ENCODE assay signal across 12 cellular contexts in genomic region chr5:96219580-96220281, GRCh38.
A peak's percentile ranks its signal among the peaks of the same experiment; 100 is the strongest.
DNase-seq lines count a peak whose midpoint lies in the region; ATAC-seq and TF ChIP-seq lines count a peak whose summit lies in the region.
"Had no signal": no experiment of that assay in that cellular context is flagged by ENCODE, and none has a peak within 500 bp of the region (broad histone marks: within the 10 kb centered on the region; RNA-seq: fewer than 3 reads in every experiment).

No MANE protein-coding gene starts in this region.

- intact Hi-C loops in activated CD8-positive, alpha-beta T cell treated with anti-CD3 and anti-CD28 coated beads for 36 hours (cut with micrococcal nuclease): no loop called here

- H3K36me3 Mint-ChIP-seq in activated CD8-positive, alpha-beta T cell treated with anti-CD3 and anti-CD28 coated beads for 36 hours (ENCODE audit: low read depth): no peaks in the 10 kb centered on the region
- H3K36me3 Mint-ChIP-seq in activated CD8-positive, alpha-beta T cell treated with anti-CD3 and anti-CD28 coated beads, Interleukin-2, amount 10 ng/mL, durations not matched to agents 7 days and 5 days (ENCODE audit: low read depth): no peaks in the 10 kb centered on the region
- H3K36me3 Mint-ChIP-seq: activated naive CD4-positive, alpha-beta T cell treated with anti-CD3 and anti-CD28 coated beads, Interleukin-2, amount 10 ng/mL, durations not matched to agents 7 days and 5 days; stimulated activated naive B cell treated with anti-CD40 and anti-IgM and Interleukin-4, amounts not matched to agents 10 μg/mL and 1 μg/mL and 100 μg/mL, for 72 hours had no signal

- DNase-seq in activated CD8-positive, alpha-beta T cell treated with anti-CD3 and anti-CD28 coated beads for 36 hours: no peak
- no peak for DNase-seq in activated CD8-positive, alpha-beta T cell treated with anti-CD3 and anti-CD28 coated beads, Interleukin-2, amount 10 ng/mL, durations not matched to agents 7 days and 5 days
- DNase-seq in RKO (ENCODE audit: low spot score) (peak; percentile 66), epithelial cell of proximal tubule (ENCODE audit: low read depth) (peak; percentile 59), renal cortical epithelial cell (ENCODE audit: low read depth) (peak; percentile 94), amygdala (lab: John Stamatoyannopoulos, UW) (no peak), cerebellar cortex (ENCODE audit: low spot score) (no peak)
- DNase-seq: activated naive CD4-positive, alpha-beta T cell treated with anti-CD3 and anti-CD28 coated beads, Interleukin-2, amount 10 ng/mL, durations not matched to agents 7 days and 5 days; esophagus squamous epithelium; stimulated activated CD4-positive, alpha-beta T cell treated with anti-CD3 and anti-CD28 coated beads, Interleukin-12 subunit alpha, Interleukin-12 subunit beta, amount 100 ng/mL, for 4 hours; stimulated activated naive B cell treated with anti-CD40 and anti-IgM and Interleukin-4, amounts not matched to agents 10 μg/mL and 1 μg/mL and 100 μg/mL, for 72 hours had no signal

- no peak overlapping the region for H3K4me3 Mint-ChIP-seq in activated CD8-positive, alpha-beta T cell treated with anti-CD3 and anti-CD28 coated beads for 36 hours
- H3K4me3 Mint-ChIP-seq in activated CD8-positive, alpha-beta T cell treated with anti-CD3 and anti-CD28 coated beads, Interleukin-2, amount 10 ng/mL, durations not matched to agents 7 days and 5 days: no peak overlapping the region
- H3K4me3 Mint-ChIP-seq: activated naive CD4-positive, alpha-beta T cell treated with anti-CD3 and anti-CD28 coated beads, Interleukin-2, amount 10 ng/mL, durations not matched to agents 7 days and 5 days; stimulated activated naive B cell treated with anti-CD40 and anti-IgM and Interleukin-4, amounts not matched to agents 10 μg/mL and 1 μg/mL and 100 μg/mL, for 72 hours had no signal

- peaks cover 5% of the 10 kb centered on the region for H3K4me1 Mint-ChIP-seq in activated CD8-positive, alpha-beta T cell treated with anti-CD3 and anti-CD28 coated beads for 36 hours (ENCODE audit: low read depth)
- no peaks in the 10 kb centered on the region for H3K4me1 Mint-ChIP-seq in activated CD8-positive, alpha-beta T cell treated with anti-CD3 and anti-CD28 coated beads, Interleukin-2, amount 10 ng/mL, durations not matched to agents 7 days and 5 days (ENCODE audit: low read depth)
- H3K4me1 Mint-ChIP-seq: activated naive CD4-positive, alpha-beta T cell treated with anti-CD3 and anti-CD28 coated beads, Interleukin-2, amount 10 ng/mL, durations not matched to agents 7 days and 5 days; stimulated activated naive B cell treated with anti-CD40 and anti-IgM and Interleukin-4, amounts not matched to agents 10 μg/mL and 1 μg/mL and 100 μg/mL, for 72 hours had no signal

- CTCF ChIA-PET in activated CD8-positive, alpha-beta T cell treated with anti-CD3 and anti-CD28 coated beads for 36 hours (lab: Charles Lee): no interaction called here
- CTCF ChIA-PET in activated CD8-positive, alpha-beta T cell treated with anti-CD3 and anti-CD28 coated beads, Interleukin-2, amount 10 ng/mL, durations not matched to agents 7 days and 5 days (lab: Charles Lee): interaction anchor here (0.7 kb wide), 1 partner anchor 18 kb away, joined by 3 read pairs; no protein-coding TSS in a partner anchor

- TF ChIP-seq CTCF in activated CD8-positive, alpha-beta T cell treated with anti-CD3 and anti-CD28 coated beads for 36 hours (IDR thresholded peaks at IDR 0.05): no peak
- TF ChIP-seq CTCF in epithelial cell of proximal tubule (conservative IDR thresholded peaks at IDR 0.05; ENCODE audit: low read depth, low read length): no peak

- POLR2A ChIA-PET in activated CD8-positive, alpha-beta T cell treated with anti-CD3 and anti-CD28 coated beads for 36 hours (lab: Charles Lee): no interaction called here
- POLR2A ChIA-PET in activated CD8-positive, alpha-beta T cell treated with anti-CD3 and anti-CD28 coated beads, Interleukin-2, amount 10 ng/mL, durations not matched to agents 7 days and 5 days (lab: Charles Lee): no interaction called here

- H3K27ac Mint-ChIP-seq in activated CD8-positive, alpha-beta T cell treated with anti-CD3 and anti-CD28 coated beads for 36 hours: peak overlapping the region; percentile 26
- H3K27ac Mint-ChIP-seq in activated CD8-positive, alpha-beta T cell treated with anti-CD3 and anti-CD28 coated beads, Interleukin-2, amount 10 ng/mL, durations not matched to agents 7 days and 5 days: no peak overlapping the region
- H3K27ac Mint-ChIP-seq: activated naive CD4-positive, alpha-beta T cell treated with anti-CD3 and anti-CD28 coated beads, Interleukin-2, amount 10 ng/mL, durations not matched to agents 7 days and 5 days; stimulated activated naive B cell treated with anti-CD40 and anti-IgM and Interleukin-4, amounts not matched to agents 10 μg/mL and 1 μg/mL and 100 μg/mL, for 72 hours had no signal

- H3K4me3 ChIP-seq in epithelial cell of proximal tubule (ENCODE audit: low read depth, low read length): no peak overlapping the region
- H3K4me3 ChIP-seq: esophagus squamous epithelium had no signal

- H3K9me3 Mint-ChIP-seq in activated CD8-positive, alpha-beta T cell treated with anti-CD3 and anti-CD28 coated beads for 36 hours: no peaks in the 10 kb centered on the region
- no peaks in the 10 kb centered on the region for H3K9me3 Mint-ChIP-seq in activated CD8-positive, alpha-beta T cell treated with anti-CD3 and anti-CD28 coated beads, Interleukin-2, amount 10 ng/mL, durations not matched to agents 7 days and 5 days (ENCODE audit: insufficient read depth)
- H3K9me3 Mint-ChIP-seq: activated naive CD4-positive, alpha-beta T cell treated with anti-CD3 and anti-CD28 coated beads, Interleukin-2, amount 10 ng/mL, durations not matched to agents 7 days and 5 days had no signal

- no peak for ATAC-seq in activated CD8-positive, alpha-beta T cell treated with anti-CD3 and anti-CD28 coated beads for 36 hours
- no peak for ATAC-seq in activated CD8-positive, alpha-beta T cell treated with anti-CD3 and anti-CD28 coated beads, Interleukin-2, amount 10 ng/mL, durations not matched to agents 7 days and 5 days
- no peak for ATAC-seq in GM21447 (IDR thresholded peaks at IDR 0.05; ENCODE audit: unreplicated experiment)

- peaks cover 6% of the 10 kb centered on the region for H3K27me3 Mint-ChIP-seq in activated CD8-positive, alpha-beta T cell treated with anti-CD3 and anti-CD28 coated beads for 36 hours
- peaks cover 3% of the 10 kb centered on the region for H3K27me3 Mint-ChIP-seq in activated CD8-positive, alpha-beta T cell treated with anti-CD3 and anti-CD28 coated beads, Interleukin-2, amount 10 ng/mL, durations not matched to agents 7 days and 5 days (ENCODE audit: low read depth)
- H3K27me3 Mint-ChIP-seq: activated naive CD4-positive, alpha-beta T cell treated with anti-CD3 and anti-CD28 coated beads, Interleukin-2, amount 10 ng/mL, durations not matched to agents 7 days and 5 days had no signal

Comparison
In these comparisons a context has a peak if more than half of its experiments do, and no peak if none do; other contexts are left out.
1. DNase-seq: peak in RKO (single experiment), epithelial cell of proximal tubule (single experiment) and renal cortical epithelial cell (single experiment); none in activated CD8-positive, alpha-beta T cell treated with anti-CD3 and anti-CD28 coated beads for 36 hours (single experiment), activated CD8-positive, alpha-beta T cell treated with anti-CD3 and anti-CD28 coated beads, Interleukin-2, amount 10 ng/mL, durations not matched to agents 7 days and 5 days (single experiment), amygdala (0 of 56) and cerebellar cortex (single experiment).